8 cellular contexts compared by ENCODE assay signal in the genomic region with DNA sequence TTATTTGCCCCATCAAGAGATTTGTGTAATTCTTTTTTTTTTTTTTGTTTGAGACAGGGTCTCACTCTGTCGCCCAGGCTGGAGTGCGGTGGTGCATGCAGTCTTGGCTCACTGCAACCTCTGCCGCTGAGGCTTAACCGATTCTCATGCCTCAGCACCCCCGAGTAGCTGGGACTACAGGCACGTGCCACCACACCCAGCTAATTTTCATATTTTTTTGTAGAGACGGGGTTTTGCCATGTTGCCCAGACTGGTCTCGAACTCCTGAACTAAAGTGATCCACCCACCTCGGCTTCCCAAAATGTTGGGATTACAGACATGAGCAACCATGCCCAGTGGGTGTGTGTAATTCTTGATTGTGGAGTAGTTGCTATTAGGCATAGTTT.
A peak's percentile ranks its signal among the peaks of the same experiment; 100 is the strongest.
DNase-seq lines count a peak whose midpoint lies in the region; ATAC-seq, FAIRE-seq and TF ChIP-seq lines count a peak whose summit lies in the region.
"Not testable (repeated sequence)": the region's sequence is repeated elsewhere in the genome, so short reads cannot be mapped to it uniquely, and the experiment has no call there.

No MANE protein-coding gene starts in this region.

- H3K27me3 ChIP-seq in SU-DHL-6 (ENCODE audit: low read length) = not testable (repeated sequence)

- H3K4me3 ChIP-seq in SU-DHL-6 (ENCODE audit: insufficient read depth, low read length, poor library complexity, severe bottlenecking) = peak overlapping the region; percentile 13

- peaks cover 54% of the 10 kb centered on the region for H3F3A ChIP-seq in SU-DHL-6 (ENCODE audit: insufficient read depth)

- H3K4me2 ChIP-seq in SU-DHL-6 (ENCODE audit: low read depth, low read length, poor library complexity, severe bottlenecking) = peak overlapping the region; percentile 63

- peak; percentile 67 for FAIRE-seq in GM18507 (lab: Jason Lieb, UNC)

- H2AFZ ChIP-seq in SU-DHL-6 (ENCODE audit: low read depth, low read length, severe bottlenecking) = not testable (repeated sequence)

- ATAC-seq in GM19328 (IDR thresholded peaks at IDR 0.05; ENCODE audit: unreplicated experiment) (peak; percentile 80), GM21515 (IDR thresholded peaks at IDR 0.05; ENCODE audit: unreplicated experiment) (peak; percentile 61), HG02678 (IDR thresholded peaks at IDR 0.05; ENCODE audit: unreplicated experiment) (peak; percentile 70), HG03064 (IDR thresholded peaks at IDR 0.05; ENCODE audit: low read depth, unreplicated experiment) (peak; percentile 91), HG03460 (IDR thresholded peaks at IDR 0.05; ENCODE audit: unreplicated experiment) (peak; percentile 70)

- H3K27ac ChIP-seq in SU-DHL-6 (ENCODE audit: low read depth, low read length) = peak overlapping the region; percentile 85

- TF ChIP-seq CTCF in SU-DHL-6 (IDR thresholded peaks at IDR 0.05; ENCODE audit: insufficient read depth, low read length, poor library complexity, severe bottlenecking) = not testable (repeated sequence)

- peaks cover 24% of the 10 kb centered on the region for H3K36me3 ChIP-seq in SU-DHL-6 (ENCODE audit: low read length)

- H3K9ac ChIP-seq in SU-DHL-6 (ENCODE audit: low read length) = peak overlapping the region; percentile 36

- peak; percentile 17 for DNase-seq in ACHN
- DNase-seq in GM18507 (ENCODE audit: extremely low spot score, insufficient read length, low read depth) = not testable (repeated sequence)

- in situ Hi-C loops in ACHN (cut with HindIII; ENCODE audit: low pct_ligation_motif_present, low pct_unique_long_range_greater_than_20kb, low sequenced_read_pairs) = not testable (repeated sequence)

- H3K9me3 ChIP-seq in SU-DHL-6 (ENCODE audit: insufficient read depth, low read length) = not testable (repeated sequence)

- peaks cover 99% of the 10 kb centered on the region for H3K79me2 ChIP-seq in SU-DHL-6 (ENCODE audit: insufficient read depth, low read length)

- not testable (repeated sequence) for H4K20me1 ChIP-seq in SU-DHL-6 (ENCODE audit: low read depth, low read length)

- not testable (repeated sequence) for H3K9me2 ChIP-seq in SU-DHL-6 (replicated peaks; ENCODE audit: insufficient read depth, low read length)
